ENCODE assay signal across 10 cellular contexts in the genomic region with DNA sequence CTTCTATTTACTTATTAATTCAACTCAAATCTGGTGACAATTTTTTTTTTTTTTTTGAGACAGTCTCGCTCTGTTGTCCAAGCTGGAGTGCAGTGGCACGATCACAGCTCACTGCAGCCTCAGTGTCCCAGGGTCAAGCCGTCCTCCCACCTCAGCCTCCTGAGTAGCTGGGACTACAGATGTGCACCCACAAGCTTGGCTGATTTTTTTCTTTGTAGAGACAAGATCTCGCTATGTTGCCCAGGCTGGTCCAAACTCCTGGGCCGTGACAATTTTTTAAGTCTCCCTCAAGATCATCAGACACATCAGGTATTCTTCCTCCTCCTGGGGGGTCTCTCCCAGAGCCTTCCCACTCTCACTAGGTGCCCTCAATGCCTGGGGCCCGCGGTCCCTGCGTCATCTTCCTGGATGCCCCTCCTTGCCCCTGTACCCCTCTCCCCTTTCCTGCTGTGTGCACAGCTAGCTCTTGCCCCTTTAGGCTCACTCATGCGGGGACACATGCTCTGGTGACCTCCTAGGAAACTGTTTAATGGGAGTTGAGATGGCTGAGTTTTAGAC. TPM values are rescaled to one million over a fixed set of nuclear protein-coding genes. Genes with fewer than 3 reads are reported as not detected.
A peak's percentile ranks its signal among the peaks of the same experiment; 100 is the strongest.
DNase-seq lines count a peak whose midpoint lies in the region; ATAC-seq and TF ChIP-seq lines count a peak whose summit lies in the region.
"Had no signal": no experiment of that assay in that cellular context is flagged by ENCODE, and none has a peak within 500 bp of the region (broad histone marks: within the 10 kb centered on the region; RNA-seq: fewer than 3 reads in every experiment).

No MANE protein-coding gene starts in this region.

- H3K4me3 ChIP-seq in dorsolateral prefrontal cortex: no peak overlapping the region
- H3K4me3 ChIP-seq: left lung had no signal

- H3K27me3 ChIP-seq in dorsolateral prefrontal cortex: peaks cover 0 to 2% (median 0%) of the 10 kb centered on the region in 45 donors
- H3K27me3 ChIP-seq: left lung had no signal

- TF ChIP-seq POLR2A in GM18505 (IDR thresholded peaks at IDR 0.05; ENCODE audit: borderline replicate concordance, extremely low read depth, insufficient read depth, insufficient read length) (no peak), erythroblast (IDR thresholded peaks at IDR 0.05; ENCODE audit: low read length) (no peak)

- no peak for DNase-seq in dorsolateral prefrontal cortex
- DNase-seq in erythroblast (lab: John Stamatoyannopoulos, UW): no peak
- DNase-seq in NCI-H1436 (lab: John Stamatoyannopoulos, UW): no peak
- DNase-seq in cortex of kidney (lab: John Stamatoyannopoulos, UW): no peak
- DNase-seq in effector CD8-positive, alpha-beta T cell (lab: John Stamatoyannopoulos, UW): no peak
- DNase-seq: left lung, NCI-H2081 treated with DMSO at 0.1 percent for 48 hours had no signal

- peak; percentile 27 for ATAC-seq in GM18505 (IDR thresholded peaks at IDR 0.05; ENCODE audit: unreplicated experiment)
- ATAC-seq in GM19467 (IDR thresholded peaks at IDR 0.05; ENCODE audit: unreplicated experiment): peak; percentile 16
- peak; percentile 23 for ATAC-seq in HG03095 (IDR thresholded peaks at IDR 0.05; ENCODE audit: unreplicated experiment)

- no peak for TF ChIP-seq CTCF in dorsolateral prefrontal cortex (IDR thresholded peaks at IDR 0.05 in 54 of 56, conservative IDR thresholded peaks at IDR 0.05 in 2 of 56; ENCODE audit: low read depth in 1 of 56, partially characterized antibody in 56 of 56)

- peak overlapping the region in 47 of 59 donors; percentile 7 to 100 (median 98) for H3K27ac ChIP-seq in dorsolateral prefrontal cortex
- H3K27ac ChIP-seq: left lung had no signal

- intact Hi-C loops in dorsolateral prefrontal cortex (cut with DNase I): no loop called here

RNA-seq across cellular contexts. Expression of gene MAL, which starts 38.0 kb away (rescaled TPM):
- 100 to 1,000 TPM in 74 of 120 experiments, 10 to 100 TPM in 46; 24.0 to 522 (median 118) TPM for total RNA-seq in dorsolateral prefrontal cortex

RNA-seq across cellular contexts. Expression of gene MRPS5, which starts 58.1 kb away (rescaled TPM):
- 100 to 1,000 TPM in 1 of 120 experiments, 10 to 100 TPM in 119; 47.0 to 101 (median 70.2) TPM for total RNA-seq in dorsolateral prefrontal cortex
